ENCODE assay signal across 11 cellular contexts in the genomic region with DNA sequence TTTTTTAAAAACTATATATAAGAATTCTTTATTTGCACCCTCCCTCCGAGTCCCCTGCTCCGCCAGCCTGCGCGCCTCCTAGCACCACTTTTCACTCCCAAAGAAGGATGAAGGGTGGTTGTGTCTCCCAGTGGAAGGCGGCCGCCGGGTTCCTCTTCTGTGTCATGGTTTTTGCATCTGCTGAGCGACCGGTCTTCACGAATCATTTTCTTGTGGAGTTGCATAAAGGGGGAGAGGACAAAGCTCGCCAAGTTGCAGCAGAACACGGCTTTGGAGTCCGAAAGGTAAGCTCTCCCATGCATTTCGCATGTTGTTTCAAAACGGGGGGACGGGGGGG. TPM values are rescaled to one million over a fixed set of nuclear protein-coding genes. Genes with fewer than 3 reads are reported as not detected.
DNase-seq lines count a peak whose midpoint lies in the region; ATAC-seq and TF ChIP-seq lines count a peak whose summit lies in the region.
"Had no signal": no experiment of that assay in that cellular context is flagged by ENCODE, and none has a peak within 500 bp of the region (broad histone marks: within the 10 kb centered on the region; RNA-seq: fewer than 3 reads in every experiment).

No MANE protein-coding gene starts in this region.

- no peak overlapping the region for H4K12ac ChIP-seq in trophoblast cell (ENCODE audit: low read depth, low read length)

- H2AK5ac ChIP-seq in trophoblast cell (ENCODE audit: low read length), result no peak overlapping the region

- no peaks in the 10 kb centered on the region for H3K9me3 ChIP-seq in esophagus muscularis mucosa
- H3K9me3 ChIP-seq in trophoblast cell (ENCODE audit: insufficient read depth, low read depth, low read length), result peaks cover 2% of the 10 kb centered on the region

- H3K4me3 ChIP-seq in esophagus muscularis mucosa (peak overlapping the region; percentile 39 to 57 (median 42)), trophoblast cell (ENCODE audit: low read depth, low read length) (no peak overlapping the region)

- no peak overlapping the region for H3K9ac ChIP-seq in trophoblast cell (ENCODE audit: low read length)

- H3K79me2 ChIP-seq in trophoblast cell (ENCODE audit: control insufficient read depth, insufficient read depth, low read length, poor library complexity), result no peaks in the 10 kb centered on the region

- H2BK12ac ChIP-seq in trophoblast cell (ENCODE audit: low read length), result no peak overlapping the region

- peaks cover 0 to 75% (median 20%) of the 10 kb centered on the region in 4 donors for H3K27me3 ChIP-seq in esophagus muscularis mucosa
- peaks cover 32% of the 10 kb centered on the region for H3K27me3 ChIP-seq in trophoblast cell (ENCODE audit: insufficient read depth, low read length)

- no peak for TF ChIP-seq CTCF in esophagus muscularis mucosa (IDR thresholded peaks at IDR 0.05)

- no peak overlapping the region for H3K27ac ChIP-seq in esophagus muscularis mucosa (replicated peaks in 1 of 4)
- no peak overlapping the region for H3K27ac ChIP-seq in trophoblast cell (ENCODE audit: low read depth, low read length)

- ATAC-seq in HG03520 (IDR thresholded peaks at IDR 0.05; ENCODE audit: unreplicated experiment) (no peak), GM21723 (IDR thresholded peaks at IDR 0.05; ENCODE audit: unreplicated experiment) (no peak)

- H3K14ac ChIP-seq in trophoblast cell (ENCODE audit: low read length), result no peak overlapping the region

- H3K4me1 ChIP-seq in esophagus muscularis mucosa, result peaks cover 7 to 26% (median 16%) of the 10 kb centered on the region in 4 donors
- peaks cover 7 to 8% of the 10 kb centered on the region in 2 experiments for H3K4me1 ChIP-seq in trophoblast cell (ENCODE audit: control insufficient read depth in 1 of 2, insufficient read depth in 2 of 2, low read length in 2 of 2)

- H3K23ac ChIP-seq in trophoblast cell (ENCODE audit: low read length), result no peak overlapping the region

- intact Hi-C loops in esophagus muscularis mucosa (cut with DNase I), result no loop called here

- H4K91ac ChIP-seq in trophoblast cell (ENCODE audit: low read depth, low read length), result no peak overlapping the region

- TF ChIP-seq POLR2A in esophagus muscularis mucosa (IDR thresholded peaks at IDR 0.05; ENCODE audit: low read depth), result no peak

- H3K79me1 ChIP-seq in trophoblast cell (ENCODE audit: low read length), result no peaks in the 10 kb centered on the region

- H3K36me3 ChIP-seq in esophagus muscularis mucosa (no peaks in the 10 kb centered on the region), trophoblast cell (ENCODE audit: control insufficient read depth in 1 of 2, insufficient read depth in 2 of 2, low read length in 2 of 2) (no peaks in the 10 kb centered on the region)

- WGBS in esophagus muscularis mucosa, result 2% methylated on average over 16 of the region's 16 CpGs
- WGBS in trophoblast cell (ENCODE audit: extremely low coverage, insufficient coverage, insufficient read length), result no CpG with 5 or more reads among the region's 16 CpGs

- no peak overlapping the region for H2BK5ac ChIP-seq in trophoblast cell (ENCODE audit: low read depth, low read length, poor library complexity)

- H3K18ac ChIP-seq in trophoblast cell (ENCODE audit: low read length), result no peak overlapping the region

- H4K8ac ChIP-seq in trophoblast cell (ENCODE audit: low read depth, low read length), result no peak overlapping the region

- no peak overlapping the region for H2BK120ac ChIP-seq in trophoblast cell (ENCODE audit: insufficient read depth, low read length, poor library complexity)

- no peak overlapping the region for H2AFZ ChIP-seq in trophoblast cell (ENCODE audit: insufficient read depth, low read length, poor library complexity)

- H3K4me2 ChIP-seq in trophoblast cell (ENCODE audit: low read length), result peak overlapping the region; percentile 63

- DNase-seq in DMS79 (lab: John Stamatoyannopoulos, UW) (peak; percentile 42), NCI-H345 (lab: John Stamatoyannopoulos, UW) (peak; percentile 61), esophagus muscularis mucosa (ENCODE audit: extremely low spot score) (no peak), trophoblast cell (no peak), NCI-H1436 (lab: John Stamatoyannopoulos, UW) (no peak), GOT3 (lab: John Stamatoyannopoulos, UW) (no peak)
- DNase-seq: activated effector memory CD4-positive, alpha-beta T cell treated with Interleukin-2 at 50 U/mL for 16 hours; cortex of kidney; stimulated activated naive CD4-positive, alpha-beta T cell had no signal

- no peak overlapping the region for H3K4ac ChIP-seq in trophoblast cell (ENCODE audit: low read depth, low read length)

- TF ChIP-seq EP300 in esophagus muscularis mucosa (IDR thresholded peaks at IDR 0.05), result no peak

RNA-seq across cellular contexts. Expression of a gene that starts 0.3 kb away (rescaled TPM):
- total RNA-seq in esophagus muscularis mucosa, result 10 to 100 TPM in 1 of 4 donors, 1 to 10 TPM in 3; 2.0 to 12.5 (median 7.2) TPM
- polyA plus RNA-seq in trophoblast cell (2013), result 0.04 TPM in 1 of 2 replicates, not detected in the other

Comparison
In these comparisons a context has a peak if more than half of its experiments do, and no peak if none do; other contexts are left out.
1. DNase-seq: peak in DMS79 (single experiment) and NCI-H345 (single experiment); none in esophagus muscularis mucosa (single experiment), trophoblast cell (0 of 2), NCI-H1436 (single experiment) and GOT3 (single experiment).